Comparison of ENCODE assay signal across 8 cellular contexts in the genomic region with DNA sequence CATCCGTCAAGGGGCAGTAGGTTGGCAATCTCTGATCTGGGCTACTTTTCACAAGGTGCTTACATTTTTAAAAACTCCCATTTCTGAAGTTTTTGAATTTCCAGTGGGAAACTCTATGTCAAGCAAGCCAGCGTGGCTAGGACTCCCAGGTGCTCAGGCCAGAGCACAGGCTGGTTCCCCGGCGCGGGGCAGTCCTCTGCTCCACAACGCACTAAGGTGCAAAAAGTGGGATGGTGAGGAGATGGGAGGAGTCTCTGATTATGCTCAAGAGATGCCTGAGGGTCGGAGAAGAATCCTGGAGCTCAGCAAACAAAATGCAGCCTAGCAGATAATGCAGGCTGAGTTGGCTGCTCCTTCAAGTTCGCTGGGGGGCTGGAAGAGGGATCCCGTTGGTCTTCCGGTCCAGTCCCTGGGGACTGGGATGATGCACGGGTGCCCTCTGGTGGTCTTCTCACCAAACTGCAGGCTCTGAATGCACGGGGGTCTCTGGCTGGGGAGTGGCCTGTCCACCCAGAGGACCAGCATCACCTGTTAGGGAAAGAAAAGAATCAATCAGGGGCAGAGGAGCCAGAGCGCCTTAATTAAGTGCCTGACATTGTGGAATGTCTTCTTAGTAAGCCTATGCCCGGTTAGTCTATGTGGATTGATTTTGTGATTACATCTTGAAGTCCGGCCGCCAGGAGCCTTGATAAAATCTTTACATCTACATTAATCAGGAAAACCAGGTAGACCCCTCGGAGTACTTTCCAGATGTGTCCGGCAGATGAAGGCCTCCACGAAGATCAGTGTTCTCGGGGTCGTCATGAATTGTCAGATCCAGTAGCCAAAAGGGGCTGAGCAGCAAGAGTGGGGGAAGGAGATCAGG.
DNase-seq lines count a peak whose midpoint lies in the region; ATAC-seq and TF ChIP-seq lines count a peak whose summit lies in the region.

No MANE protein-coding gene starts in this region.

- H3K27me3 Mint-ChIP-seq in activated T-cell treated with anti-CD3 and anti-CD28 coated beads, Interleukin-2, amount 50 U/mL, for 72 hours (ENCODE audit: low read depth): peaks cover 11% of the 10 kb centered on the region
- H3K27me3 Mint-ChIP-seq in glutamatergic neuron (ENCODE audit: unreplicated experiment): no peaks in the 10 kb centered on the region

- TF ChIP-seq CTCF in HCT116 (IDR thresholded peaks at IDR 0.05 in 2 of 3, conservative IDR thresholded peaks at IDR 0.05 in 1 of 3; ENCODE audit: borderline replicate concordance in 1 of 3, insufficient read depth in 1 of 3, low read depth in 2 of 3, low read length in 2 of 3): peak; percentile 34 to 96 (median 94); a peak in 4 of 6 replicates
- peak; percentile 98 for TF ChIP-seq CTCF in glutamatergic neuron (IDR thresholded peaks at IDR 0.05; ENCODE audit: partially characterized antibody, unreplicated experiment)

- peaks cover 17% of the 10 kb centered on the region for H3K27me3 ChIP-seq in HCT116 (ENCODE audit: insufficient read depth, low read length)

- H3K36me3 Mint-ChIP-seq in activated T-cell treated with anti-CD3 and anti-CD28 coated beads, Interleukin-2, amount 50 U/mL, for 72 hours (ENCODE audit: insufficient read depth in 2 of 2): no peaks in the 10 kb centered on the region
- no peaks in the 10 kb centered on the region for H3K36me3 Mint-ChIP-seq in glutamatergic neuron (ENCODE audit: unreplicated experiment)

- H3K9me2 ChIP-seq in HCT116 (ENCODE audit: insufficient read depth): no peaks in the 10 kb centered on the region

- intact Hi-C loops in HCT116 (cut with micrococcal nuclease): loop anchor here (1.0 to 5.0 kb wide), 6 partner anchors 51 to 1789 kb away; no protein-coding TSS in a partner anchor
- intact Hi-C loops in posterior cingulate gyrus (cut with DNase I): loop anchor here (2.0 to 5.0 kb wide), 3 partner anchors 90 to 510 kb away; no protein-coding TSS in a partner anchor

- peak overlapping the region; percentile 32 to 70 for H3K4me3 Mint-ChIP-seq in activated T-cell treated with anti-CD3 and anti-CD28 coated beads, Interleukin-2, amount 50 U/mL, for 72 hours
- H3K4me3 Mint-ChIP-seq in glutamatergic neuron (ENCODE audit: unreplicated experiment): no peak overlapping the region

- no peak overlapping the region for H3K27ac Mint-ChIP-seq in activated T-cell treated with anti-CD3 and anti-CD28 coated beads, Interleukin-2, amount 50 U/mL, for 72 hours
- H3K27ac Mint-ChIP-seq in glutamatergic neuron (ENCODE audit: unreplicated experiment): no peak overlapping the region

- RAD21 ChIA-PET in HCT116 (lab: Charles Lee; ENCODE audit: low non-redundant PET in 1 of 2, low total read pairs in 2 of 2, uncharacterized antibody in 2 of 2, unreplicated experiment in 2 of 2): no interaction called here

- peaks cover 2 to 4% of the 10 kb centered on the region in 2 experiments; a peak in 1 of 4 replicates for H3K4me1 ChIP-seq in HCT116 (ENCODE audit: control insufficient read depth in 1 of 2, insufficient read depth in 2 of 2, low read length in 2 of 2)

- H3K9ac ChIP-seq in HCT116 (ENCODE audit: low read length): no peak overlapping the region

- H3K4me1 Mint-ChIP-seq in activated T-cell treated with anti-CD3 and anti-CD28 coated beads, Interleukin-2, amount 50 U/mL, for 72 hours (ENCODE audit: low read depth): peaks cover 6% of the 10 kb centered on the region
- H3K4me1 Mint-ChIP-seq in glutamatergic neuron (ENCODE audit: low read depth, unreplicated experiment): peaks cover 14% of the 10 kb centered on the region

- H3K36me3 ChIP-seq in HCT116 (ENCODE audit: control insufficient read depth in 1 of 2, insufficient read depth in 2 of 2, low read length in 2 of 2): no peaks in the 10 kb centered on the region

- CTCF ChIA-PET in HCT116 (lab: Charles Lee): no interaction called here

- no peak for TF ChIP-seq POLR2A in HCT116 (IDR thresholded peaks at IDR 0.05; ENCODE audit: borderline replicate concordance, extremely low read depth, insufficient read depth, insufficient read length)

- ATAC-seq in HCT116: peak; percentile 93
- peak; percentile 55 to 61 for ATAC-seq in activated T-cell treated with anti-CD3 and anti-CD28 coated beads, Interleukin-2, amount 50 U/mL, for 72 hours (replicated peaks in 1 of 2)
- no peak for ATAC-seq in HG03469 (IDR thresholded peaks at IDR 0.05; ENCODE audit: unreplicated experiment)

- H3K4me2 ChIP-seq in HCT116 (ENCODE audit: low read length): no peak overlapping the region

- H3K4me3 ChIP-seq in HCT116 (replicated peaks in 1 of 2; ENCODE audit: low read depth in 1 of 2, low read length in 2 of 2): no peak overlapping the region

- H3K79me2 ChIP-seq in HCT116 (ENCODE audit: insufficient read depth, low read length): no peaks in the 10 kb centered on the region

- no peak overlapping the region for H2AFZ ChIP-seq in HCT116 (ENCODE audit: low read depth, low read length, poor library complexity, severe bottlenecking)

- no TSS peak for BruUV-seq in HCT116 (replicated peaks; lab: Mats Ljungman, UMichigan)

- H4K20me1 ChIP-seq in HCT116 (ENCODE audit: insufficient read depth): no peaks in the 10 kb centered on the region

- no peaks in the 10 kb centered on the region for H3K9me3 ChIP-seq in HCT116 (ENCODE audit: control insufficient read depth in 1 of 2, insufficient read depth in 1 of 2, low read depth in 1 of 2, low read length in 2 of 2)

- no peak overlapping the region for H3K27ac ChIP-seq in HCT116 (ENCODE audit: low read depth, low read length)

- DNase-seq in NCI-H2081 (lab: John Stamatoyannopoulos, UW) (peak; percentile 23 to 49), NCI-H2081 treated with DMSO at 0.1 percent for 48 hours (lab: John Stamatoyannopoulos, UW) (no peak), HCT116 (ENCODE audit: low read depth, low spot score) (peak; percentile 13), NCI-H526 treated with DMSO at 0.1 percent for 48 hours (lab: John Stamatoyannopoulos, UW) (peak; percentile 21), glutamatergic neuron (peak; percentile 71), posterior cingulate gyrus (peak; percentile 21 to 94 (median 70))
- peak; percentile 41 to 59 for DNase-seq in activated T-cell treated with anti-CD3 and anti-CD28 coated beads, Interleukin-2, amount 50 U/mL, for 72 hours

- no peaks in the 10 kb centered on the region for H3K9me3 Mint-ChIP-seq in activated T-cell treated with anti-CD3 and anti-CD28 coated beads, Interleukin-2, amount 50 U/mL, for 72 hours
- H3K9me3 Mint-ChIP-seq in glutamatergic neuron (ENCODE audit: unreplicated experiment): no peaks in the 10 kb centered on the region

- POLR2A ChIA-PET in HCT116 (lab: Charles Lee): no interaction called here

- peak; percentile 79 for TF ChIP-seq RAD21 in HCT116 (IDR thresholded peaks at IDR 0.05; ENCODE audit: low read depth)

TF ChIP-seq in HCT116, 20 proteins besides CTCF, POLR2A, EP300 and RAD21:
- TF ChIP-seq SIN3A (IDR thresholded peaks at IDR 0.05; ENCODE audit: low read depth) (no peak), SRF (IDR thresholded peaks at IDR 0.05; ENCODE audit: low read depth) (no peak), SP1 (IDR thresholded peaks at IDR 0.05; ENCODE audit: low read depth) (no peak)
